ENCODE assay signal across 23 cellular contexts in the genomic region with DNA sequence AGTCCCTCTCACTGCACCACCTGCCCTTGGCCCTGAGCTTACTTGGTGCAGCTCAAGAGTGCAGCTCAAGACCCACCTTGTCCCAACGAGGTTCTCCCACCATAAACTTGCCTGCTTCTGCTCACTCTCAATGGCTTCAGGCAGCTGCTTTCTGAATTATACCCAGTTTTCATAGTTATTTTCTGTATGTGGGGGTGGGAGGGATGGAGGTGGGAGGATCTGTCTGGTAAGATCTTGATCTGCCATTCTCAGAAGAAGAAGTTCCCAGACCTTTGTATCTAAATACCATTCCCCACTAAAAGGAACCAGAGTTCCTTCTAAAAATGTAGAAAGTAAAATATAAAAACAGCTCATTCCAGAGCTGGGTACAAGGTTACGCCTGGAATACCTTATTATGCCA.
"Had no signal": no experiment of that assay in that cellular context is flagged by ENCODE, and none has a peak within 500 bp of the region (broad histone marks: within the 10 kb centered on the region; RNA-seq: fewer than 3 reads in every experiment).

No MANE protein-coding gene starts in this region.

- H3K27ac Mint-ChIP-seq: stimulated activated effector memory CD8-positive, alpha-beta T cell treated with anti-CD3 and anti-CD28 coated beads, Interleukin-12 subunit alpha, Interleukin-12 subunit beta, amount 100 ng/mL, for 72 hours; stimulated activated memory B cell treated with anti-CD40 and anti-IgM and Interleukin-4, amounts not matched to agents 10 μg/mL and 1 μg/mL and 100 μg/mL, for 72 hours; stimulated activated naive B cell treated with anti-CD40 and anti-IgM and Interleukin-4, amounts not matched to agents 10 μg/mL and 1 μg/mL and 100 μg/mL, for 72 hours; stimulated activated naive CD8-positive, alpha-beta T cell treated with anti-CD3 and anti-CD28 coated beads, Interleukin-15, amount 100 ng/mL, for 72 hours; stimulated activated naive CD8-positive, alpha-beta T cell treated with anti-CD3 and anti-CD28 coated beads, Interleukin-15, Interleukin-2, amounts not matched to agents 100 ng/mL and 50 ng/mL, for 24 hours; type B pancreatic cell had no signal

- H3K4me1 Mint-ChIP-seq: stimulated activated memory B cell treated with anti-CD40 and anti-IgM and Interleukin-4, amounts not matched to agents 10 μg/mL and 1 μg/mL and 100 μg/mL, for 72 hours; stimulated activated naive CD8-positive, alpha-beta T cell treated with anti-CD3 and anti-CD28 coated beads, Interleukin-15, amount 100 ng/mL, for 72 hours had no signal

- H3K36me3 Mint-ChIP-seq: stimulated activated effector memory CD8-positive, alpha-beta T cell treated with anti-CD3 and anti-CD28 coated beads, Interleukin-12 subunit alpha, Interleukin-12 subunit beta, amount 100 ng/mL, for 72 hours; type B pancreatic cell had no signal

- H3K27me3 Mint-ChIP-seq: stimulated activated memory B cell treated with anti-CD40 and anti-IgM and Interleukin-4, amounts not matched to agents 10 μg/mL and 1 μg/mL and 100 μg/mL, for 72 hours; stimulated activated naive B cell treated with anti-CD40 and anti-IgM and Interleukin-4, amounts not matched to agents 10 μg/mL and 1 μg/mL and 100 μg/mL, for 72 hours; stimulated activated naive CD8-positive, alpha-beta T cell treated with anti-CD3 and anti-CD28 coated beads, Interleukin-15, amount 100 ng/mL, for 72 hours; stimulated activated naive CD8-positive, alpha-beta T cell treated with anti-CD3 and anti-CD28 coated beads, Interleukin-15, Interleukin-2, amounts not matched to agents 100 ng/mL and 50 ng/mL, for 24 hours had no signal

- DNase-seq: stimulated activated CD4-positive, alpha-beta T cell treated with anti-CD3 and anti-CD28 coated beads, Interleukin-2, amount 100 ng/mL, for 48 hours; stimulated activated CD4-positive, alpha-beta T cell treated with anti-CD3 and anti-CD28 coated beads, Interleukin-4, amount 100 ng/mL, for 1 hour; stimulated activated CD4-positive, alpha-beta T cell treated with anti-CD3 and anti-CD28 coated beads, Interleukin-4, amount 100 ng/mL, for 24 hours; stimulated activated CD4-positive, alpha-beta T cell treated with anti-CD3 and anti-CD28 coated beads, Interleukin-4, amount 100 ng/mL, for 4 hours; stimulated activated CD8-positive, alpha-beta memory T cell treated with anti-CD3 and anti-CD28 coated beads, Interleukin-4, amount 100 ng/mL, for 48 hours; stimulated activated naive B cell treated with anti-CD40 and anti-IgM and Interleukin-4, amounts not matched to agents 10 μg/mL and 1 μg/mL and 100 μg/mL, for 72 hours; stimulated activated naive CD4-positive, alpha-beta T cell; stimulated activated naive CD4-positive, alpha-beta T cell treated with Interleukin-2 at 50 U/mL for 16 hours; stimulated activated naive CD8-positive, alpha-beta T cell treated with anti-CD3 and anti-CD28 coated beads, Interleukin-15, amount 100 ng/mL, for 72 hours; stimulated activated naive CD8-positive, alpha-beta T cell treated with anti-CD3 and anti-CD28 coated beads, Interleukin-15, Interleukin-2, amounts not matched to agents 100 U/mL and 50 U/mL, for 24 hours; stomach; substantia nigra; testis; thyroid gland; tibial artery; transverse colon; upper lobe of left lung; upper lobe of right lung; uterus had no signal

- H3K4me3 Mint-ChIP-seq: stimulated activated effector memory CD8-positive, alpha-beta T cell treated with anti-CD3 and anti-CD28 coated beads, Interleukin-12 subunit alpha, Interleukin-12 subunit beta, amount 100 ng/mL, for 72 hours; stimulated activated memory B cell treated with anti-CD40 and anti-IgM and Interleukin-4, amounts not matched to agents 10 μg/mL and 1 μg/mL and 100 μg/mL, for 72 hours; stimulated activated naive B cell treated with anti-CD40 and anti-IgM and Interleukin-4, amounts not matched to agents 10 μg/mL and 1 μg/mL and 100 μg/mL, for 72 hours; stimulated activated naive CD8-positive, alpha-beta T cell treated with anti-CD3 and anti-CD28 coated beads, Interleukin-15, amount 100 ng/mL, for 72 hours; stimulated activated naive CD8-positive, alpha-beta T cell treated with anti-CD3 and anti-CD28 coated beads, Interleukin-15, Interleukin-2, amounts not matched to agents 100 ng/mL and 50 ng/mL, for 24 hours; type B pancreatic cell had no signal

- H3K9me3 Mint-ChIP-seq: stimulated activated effector memory CD8-positive, alpha-beta T cell treated with anti-CD3 and anti-CD28 coated beads, Interleukin-12 subunit alpha, Interleukin-12 subunit beta, amount 100 ng/mL, for 72 hours; stimulated activated memory B cell treated with anti-CD40 and anti-IgM and Interleukin-4, amounts not matched to agents 10 μg/mL and 1 μg/mL and 100 μg/mL, for 72 hours; stimulated activated naive B cell treated with anti-CD40 and anti-IgM and Interleukin-4, amounts not matched to agents 10 μg/mL and 1 μg/mL and 100 μg/mL, for 72 hours; stimulated activated naive CD8-positive, alpha-beta T cell treated with anti-CD3 and anti-CD28 coated beads, Interleukin-15, amount 100 ng/mL, for 72 hours; stimulated activated naive CD8-positive, alpha-beta T cell treated with anti-CD3 and anti-CD28 coated beads, Interleukin-15, Interleukin-2, amounts not matched to agents 100 ng/mL and 50 ng/mL, for 24 hours; type B pancreatic cell had no signal
